17 cellular contexts compared by ENCODE assay signal in the genomic region with DNA sequence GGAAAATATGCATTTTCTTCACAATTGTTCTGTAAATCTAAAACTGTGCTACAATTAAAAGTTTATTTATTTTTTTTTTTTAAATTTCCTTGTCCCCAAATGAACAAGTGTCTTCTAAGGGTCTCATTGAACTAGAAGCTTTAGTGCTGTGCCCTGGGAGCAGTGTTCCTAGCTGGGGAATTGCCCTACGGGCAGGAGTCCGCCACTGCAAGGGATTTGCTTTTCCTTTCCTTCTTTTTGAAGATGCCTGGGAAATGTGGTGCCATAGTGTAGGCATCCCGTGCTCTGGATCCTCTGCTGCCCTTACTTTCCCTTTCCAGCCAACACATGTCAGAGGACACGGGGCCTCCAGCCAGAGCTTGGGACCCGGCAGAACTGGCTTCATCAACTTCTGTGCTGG.
"Had no signal": no experiment of that assay in that cellular context is flagged by ENCODE, and none has a peak within 500 bp of the region (broad histone marks: within the 10 kb centered on the region; RNA-seq: fewer than 3 reads in every experiment).

No MANE protein-coding gene starts in this region.

- H3K4me1 ChIP-seq: suprapubic skin had no signal

- H3K27ac Mint-ChIP-seq: activated CD4-positive, alpha-beta T cell treated with anti-CD3 and anti-CD28 coated beads, Interleukin-2, amount 10 ng/mL, durations not matched to agents 24 days and 14 days; activated CD8-positive, alpha-beta T cell treated with anti-CD3 and anti-CD28 coated beads, Interleukin-2, amount 10 ng/mL, durations not matched to agents 7 days and 5 days; activated naive CD8-positive, alpha-beta T cell; brain; immature natural killer cell; stimulated activated naive CD8-positive, alpha-beta T cell treated with anti-CD3 and anti-CD28 coated beads, Interleukin-15, Interleukin-2, amounts not matched to agents 100 ng/mL and 50 ng/mL, for 24 hours had no signal

- H3K4me3 Mint-ChIP-seq: activated CD4-positive, alpha-beta T cell treated with anti-CD3 and anti-CD28 coated beads, Interleukin-2, amount 10 ng/mL, durations not matched to agents 24 days and 14 days; activated CD8-positive, alpha-beta T cell treated with anti-CD3 and anti-CD28 coated beads, Interleukin-2, amount 10 ng/mL, durations not matched to agents 7 days and 5 days; activated naive CD8-positive, alpha-beta T cell; brain; immature natural killer cell; stimulated activated naive CD8-positive, alpha-beta T cell treated with anti-CD3 and anti-CD28 coated beads, Interleukin-15, Interleukin-2, amounts not matched to agents 100 ng/mL and 50 ng/mL, for 24 hours had no signal

- H3K27ac ChIP-seq: ovary, suprapubic skin had no signal

- H3K4me3 ChIP-seq: ovary, suprapubic skin had no signal

- DNase-seq: activated CD4-positive, alpha-beta T cell treated with anti-CD3 and anti-CD28 coated beads, Interleukin-2, amount 10 ng/mL, durations not matched to agents 24 days and 14 days; activated CD4-positive, CD25-positive, alpha-beta regulatory T cell; activated CD8-positive, alpha-beta memory T cell treated with anti-CD3 and anti-CD28 coated beads, Interleukin-2, amount 50 U/mL, for 4 hours; activated CD8-positive, alpha-beta T cell treated with anti-CD3 and anti-CD28 coated beads, Interleukin-2, amount 10 ng/mL, durations not matched to agents 7 days and 5 days; activated effector memory CD4-positive, alpha-beta T cell treated with anti-CD3 and anti-CD28 coated beads, Interleukin-2, amount 50 U/mL, for 16 hours; activated T-cell treated with anti-CD3 and anti-CD28 coated beads, Interleukin-2, amount 50 U/mL, for 48 hours; dermis blood vessel endothelial cell; hypothalamus; immature natural killer cell; ovary; trophoblast cell had no signal

- H3K27me3 ChIP-seq: ovary had no signal

- H3K36me3 ChIP-seq: ovary, suprapubic skin had no signal

- H3K9me3 Mint-ChIP-seq: activated CD4-positive, alpha-beta T cell treated with anti-CD3 and anti-CD28 coated beads, Interleukin-2, amount 10 ng/mL, durations not matched to agents 24 days and 14 days; immature natural killer cell had no signal

- H3K4me1 Mint-ChIP-seq: activated CD4-positive, alpha-beta T cell treated with anti-CD3 and anti-CD28 coated beads, Interleukin-2, amount 10 ng/mL, durations not matched to agents 24 days and 14 days; brain; immature natural killer cell had no signal

- H3K36me3 Mint-ChIP-seq: activated naive CD8-positive, alpha-beta T cell; brain; immature natural killer cell had no signal

- ATAC-seq: activated CD8-positive, alpha-beta T cell treated with anti-CD3 and anti-CD28 coated beads, Interleukin-2, amount 10 ng/mL, durations not matched to agents 7 days and 5 days; sciatic nerve had no signal

- H3K9me3 ChIP-seq: ovary, suprapubic skin had no signal

- FAIRE-seq: TTC549 had no signal

- H3K27me3 Mint-ChIP-seq: activated CD4-positive, alpha-beta T cell treated with anti-CD3 and anti-CD28 coated beads, Interleukin-2, amount 10 ng/mL, durations not matched to agents 24 days and 14 days; activated naive CD8-positive, alpha-beta T cell; brain had no signal
